ENCODE assay signal across 8 cellular contexts in the genomic region with DNA sequence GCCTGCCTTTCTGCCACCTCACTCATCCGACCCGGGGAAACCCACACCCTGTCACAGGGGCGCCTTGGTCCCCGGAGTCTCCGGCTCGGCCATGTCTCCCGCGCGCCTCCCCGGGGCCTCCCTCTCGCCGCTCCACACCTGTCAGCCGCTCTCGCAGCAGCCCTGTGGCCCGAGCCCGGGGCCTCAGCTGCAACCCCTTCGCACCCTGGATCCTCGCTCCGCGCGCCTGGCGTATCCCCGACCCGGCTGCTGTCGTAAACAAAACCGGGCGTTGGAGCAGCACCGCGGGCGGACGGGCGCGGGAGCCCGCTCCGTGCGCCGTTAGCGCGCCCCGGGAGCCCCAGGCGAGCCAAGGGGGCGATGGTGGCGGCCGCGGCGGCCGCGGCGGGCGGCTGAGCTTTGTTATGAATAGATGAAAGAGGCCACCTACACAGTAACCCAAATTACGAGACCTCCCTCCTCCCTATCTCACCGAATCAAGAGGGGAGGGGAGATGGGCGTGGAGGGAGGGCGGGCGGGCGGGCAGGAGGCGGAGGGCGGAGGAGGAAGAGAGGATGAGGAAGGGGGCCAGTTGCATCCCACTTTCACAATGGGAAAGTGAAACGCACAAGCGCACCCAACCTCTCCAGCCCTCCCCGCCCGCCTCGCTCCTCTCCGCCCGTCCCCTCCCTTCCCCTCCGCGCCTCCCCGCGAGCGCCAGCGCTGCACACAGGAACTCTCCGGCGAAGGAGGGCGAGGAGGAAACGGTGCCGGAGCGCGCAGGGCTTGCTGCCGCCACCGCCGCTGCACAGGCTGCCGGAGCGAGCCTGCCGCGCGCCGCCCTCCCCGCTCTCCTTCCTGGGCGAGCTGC. TPM values are rescaled to one million over a fixed set of nuclear protein-coding genes. Genes with fewer than 3 reads are reported as not detected.
A peak's percentile ranks its signal among the peaks of the same experiment; 100 is the strongest.
DNase-seq lines count a peak whose midpoint lies in the region; ATAC-seq and TF ChIP-seq lines count a peak whose summit lies in the region.

A gene (plus strand): TSS at position 587 of the 850 bp plus-strand sequence. CDS start 395 bp downstream, outside the sequence.

- H3F3A ChIP-seq in Loucy (ENCODE audit: low read depth) = no peaks in the 10 kb centered on the region; the same call in 1 of the 2 replicates

- H2AFZ ChIP-seq in Loucy (ENCODE audit: low read length) = peak within 1 kb of the TSS; percentile 87

- POLR2A ChIA-PET in WTC11 (lab: Charles Lee) = no interaction called here

- no peaks in the 10 kb centered on the region for H3K27me3 ChIP-seq in Loucy (ENCODE audit: insufficient read depth, low read length, poor library complexity, severe bottlenecking)

- H3K79me2 ChIP-seq in Loucy (ENCODE audit: insufficient read depth, low read length) = peaks cover 22% of the 10 kb centered on the region; the same call in 1 of the 2 replicates

- peaks cover 86% of the 10 kb centered on the region for H3K27me3 Mint-ChIP-seq in WTC11 (ENCODE audit: low read depth)

- peak; percentile 61 for DNase-seq in EL
- DNase-seq in WTC11 (ENCODE audit: low spot score) = peak; percentile 60
- peak; percentile 51 to 68 for DNase-seq in cardiac fibroblast (ENCODE audit: low read depth in 2 of 2)
- DNase-seq in islet precursor cell = peak; percentile 76
- peak; percentile 68 for DNase-seq in stimulated activated CD4-positive, alpha-beta T cell treated with anti-CD3 and anti-CD28 coated beads, Interleukin-12 subunit alpha, Interleukin-12 subunit beta, amount 100 ng/mL, for 4 hours
- no peak for DNase-seq in KG1 (lab: John Stamatoyannopoulos, UW)

- TF ChIP-seq CTCF in Loucy (conservative IDR thresholded peaks at IDR 0.05; ENCODE audit: low read length) = no peak
- no peak for TF ChIP-seq CTCF in WTC11 (IDR thresholded peaks at IDR 0.05)
- TF ChIP-seq CTCF in cardiac fibroblast (IDR thresholded peaks at IDR 0.05; ENCODE audit: low read depth, low read length) = no peak

- H3K9ac ChIP-seq in Loucy (ENCODE audit: low read depth, low read length, poor library complexity, severe bottlenecking) = peak within 1 kb of the TSS; percentile 69

- H3K36me3 Mint-ChIP-seq in WTC11 = no peaks in the 10 kb centered on the region

- H4K20me1 ChIP-seq in Loucy (ENCODE audit: insufficient read depth, low read length, poor library complexity, severe bottlenecking) = peaks cover 4% of the 10 kb centered on the region

- no peaks in the 10 kb centered on the region for H3K9me3 Mint-ChIP-seq in WTC11

- H3K27ac Mint-ChIP-seq in WTC11 = no peak within 1 kb of the TSS

- H3K4me1 ChIP-seq in Loucy (ENCODE audit: insufficient read depth, low read length, poor library complexity, severe bottlenecking) = peaks cover 50% of the 10 kb centered on the region

- no peaks in the 10 kb centered on the region for H3K36me3 ChIP-seq in Loucy (ENCODE audit: insufficient read depth, low read length)

- H3K4me2 ChIP-seq in Loucy (ENCODE audit: low read depth, low read length, poor library complexity, severe bottlenecking) = peak within 1 kb of the TSS; percentile 89

- H3K4me3 Mint-ChIP-seq in WTC11 = peak within 1 kb of the TSS; percentile 78

- ATAC-seq in GM21576 (IDR thresholded peaks at IDR 0.05; ENCODE audit: unreplicated experiment) (peak; percentile 38), WTC11 (peak; percentile 36)

- CTCF ChIA-PET in WTC11 (lab: Charles Lee) = interaction anchor here (0.6 to 1.6 kb wide), 7 partner anchors 12 to 387 kb away, joined by 3 to 5 read pairs (median 3); no protein-coding TSS in a partner anchor

- H3K4me3 ChIP-seq in Loucy (ENCODE audit: low read length, poor library complexity, severe bottlenecking) (peak within 1 kb of the TSS; percentile 80), cardiac fibroblast (replicated peaks in 1 of 2; ENCODE audit: low read depth in 2 of 2, low read length in 2 of 2) (peak within 1 kb of the TSS; percentile 51 to 63)

- H3K9me2 ChIP-seq in Loucy (replicated peaks; ENCODE audit: low read depth, low read length) = no peaks in the 10 kb centered on the region

- H3K9me3 ChIP-seq in Loucy (ENCODE audit: insufficient read depth, low read depth, low read length) = no peaks in the 10 kb centered on the region

- peaks cover 32% of the 10 kb centered on the region for H3K4me1 Mint-ChIP-seq in WTC11

TF ChIP-seq in WTC11, 78 proteins besides CTCF, POLR2A, EP300 and RAD21:
- TF ChIP-seq FOXK1 (CRISPR knock-in tag; IDR thresholded peaks at IDR 0.05) = 0 out of 2 replicates have a peak, but pooled peaks have one; percentile 26
- TF ChIP-seq ZNF423 (CRISPR knock-in tag; IDR thresholded peaks at IDR 0.05) = peak; percentile 62; the same call in 1 of the 2 replicates
- TF ChIP-seq, protein P1, sequence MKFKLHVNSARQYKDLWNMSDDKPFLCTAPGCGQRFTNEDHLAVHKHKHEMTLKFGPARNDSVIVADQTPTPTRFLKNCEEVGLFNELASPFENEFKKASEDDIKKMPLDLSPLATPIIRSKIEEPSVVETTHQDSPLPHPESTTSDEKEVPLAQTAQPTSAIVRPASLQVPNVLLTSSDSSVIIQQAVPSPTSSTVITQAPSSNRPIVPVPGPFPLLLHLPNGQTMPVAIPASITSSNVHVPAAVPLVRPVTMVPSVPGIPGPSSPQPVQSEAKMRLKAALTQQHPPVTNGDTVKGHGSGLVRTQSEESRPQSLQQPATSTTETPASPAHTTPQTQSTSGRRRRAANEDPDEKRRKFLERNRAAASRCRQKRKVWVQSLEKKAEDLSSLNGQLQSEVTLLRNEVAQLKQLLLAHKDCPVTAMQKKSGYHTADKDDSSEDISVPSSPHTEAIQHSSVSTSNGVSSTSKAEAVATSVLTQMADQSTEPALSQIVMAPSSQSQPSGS (CRISPR knock-in tag; IDR thresholded peaks at IDR 0.05; ENCODE audit: borderline replicate concordance, low read depth) = no peak
- TF ChIP-seq, protein P2, sequence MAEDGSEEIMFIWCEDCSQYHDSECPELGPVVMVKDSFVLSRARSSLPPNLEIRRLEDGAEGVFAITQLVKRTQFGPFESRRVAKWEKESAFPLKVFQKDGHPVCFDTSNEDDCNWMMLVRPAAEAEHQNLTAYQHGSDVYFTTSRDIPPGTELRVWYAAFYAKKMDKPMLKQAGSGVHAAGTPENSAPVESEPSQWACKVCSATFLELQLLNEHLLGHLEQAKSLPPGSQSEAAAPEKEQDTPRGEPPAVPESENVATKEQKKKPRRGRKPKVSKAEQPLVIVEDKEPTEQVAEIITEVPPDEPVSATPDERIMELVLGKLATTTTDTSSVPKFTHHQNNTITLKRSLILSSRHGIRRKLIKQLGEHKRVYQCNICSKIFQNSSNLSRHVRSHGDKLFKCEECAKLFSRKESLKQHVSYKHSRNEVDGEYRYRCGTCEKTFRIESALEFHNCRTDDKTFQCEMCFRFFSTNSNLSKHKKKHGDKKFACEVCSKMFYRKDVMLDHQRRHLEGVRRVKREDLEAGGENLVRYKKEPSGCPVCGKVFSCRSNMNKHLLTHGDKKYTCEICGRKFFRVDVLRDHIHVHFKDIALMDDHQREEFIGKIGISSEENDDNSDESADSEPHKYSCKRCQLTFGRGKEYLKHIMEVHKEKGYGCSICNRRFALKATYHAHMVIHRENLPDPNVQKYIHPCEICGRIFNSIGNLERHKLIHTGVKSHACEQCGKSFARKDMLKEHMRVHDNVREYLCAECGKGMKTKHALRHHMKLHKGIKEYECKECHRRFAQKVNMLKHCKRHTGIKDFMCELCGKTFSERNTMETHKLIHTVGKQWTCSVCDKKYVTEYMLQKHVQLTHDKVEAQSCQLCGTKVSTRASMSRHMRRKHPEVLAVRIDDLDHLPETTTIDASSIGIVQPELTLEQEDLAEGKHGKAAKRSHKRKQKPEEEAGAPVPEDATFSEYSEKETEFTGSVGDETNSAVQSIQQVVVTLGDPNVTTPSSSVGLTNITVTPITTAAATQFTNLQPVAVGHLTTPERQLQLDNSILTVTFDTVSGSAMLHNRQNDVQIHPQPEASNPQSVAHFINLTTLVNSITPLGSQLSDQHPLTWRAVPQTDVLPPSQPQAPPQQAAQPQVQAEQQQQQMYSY (CRISPR knock-in tag; IDR thresholded peaks at IDR 0.05) = peak; percentile 91

RNA-seq across cellular contexts. Expression of the gene that starts here (rescaled TPM):
- 1.4 to 3.1 TPM (median 2.0 TPM) in 3 replicates for total RNA-seq in WTC11 (2021)
